ENCODE assay signal across 1 cellular context in the genomic region with DNA sequence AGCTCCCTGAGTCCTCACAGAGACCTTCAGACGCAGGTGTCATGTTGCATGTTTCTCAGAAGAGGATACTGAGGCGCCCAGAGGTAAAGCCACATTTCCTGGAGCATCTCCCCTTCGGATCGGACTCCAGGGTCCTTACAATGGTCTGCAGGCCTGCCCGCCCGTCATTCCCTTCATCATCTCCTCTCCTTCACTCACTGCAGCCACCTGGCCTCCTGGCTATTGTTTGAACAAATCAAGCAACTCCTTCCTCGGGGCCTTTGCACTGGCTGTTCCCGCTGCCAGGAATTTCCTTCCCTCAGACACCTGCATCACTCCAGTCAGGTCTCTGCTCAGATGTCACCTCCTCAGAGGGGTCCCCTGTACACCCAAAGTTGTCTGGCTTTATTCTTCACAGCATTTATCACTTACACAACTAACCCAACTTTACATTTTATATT.
TF ChIP-seq lines count a peak whose summit lies in the region.

No MANE protein-coding gene starts in this region.

TF ChIP-seq in GM12878, 131 proteins besides CTCF, POLR2A, EP300 and RAD21:
- TF ChIP-seq, protein P1, sequence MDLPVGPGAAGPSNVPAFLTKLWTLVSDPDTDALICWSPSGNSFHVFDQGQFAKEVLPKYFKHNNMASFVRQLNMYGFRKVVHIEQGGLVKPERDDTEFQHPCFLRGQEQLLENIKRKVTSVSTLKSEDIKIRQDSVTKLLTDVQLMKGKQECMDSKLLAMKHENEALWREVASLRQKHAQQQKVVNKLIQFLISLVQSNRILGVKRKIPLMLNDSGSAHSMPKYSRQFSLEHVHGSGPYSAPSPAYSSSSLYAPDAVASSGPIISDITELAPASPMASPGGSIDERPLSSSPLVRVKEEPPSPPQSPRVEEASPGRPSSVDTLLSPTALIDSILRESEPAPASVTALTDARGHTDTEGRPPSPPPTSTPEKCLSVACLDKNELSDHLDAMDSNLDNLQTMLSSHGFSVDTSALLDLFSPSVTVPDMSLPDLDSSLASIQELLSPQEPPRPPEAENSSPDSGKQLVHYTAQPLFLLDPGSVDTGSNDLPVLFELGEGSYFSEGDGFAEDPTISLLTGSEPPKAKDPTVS (IDR thresholded peaks at IDR 0.05; ENCODE audit: low read depth, low read length) = no peak
- 0 out of 2 replicates have a peak, but pooled peaks have one; percentile 6 for TF ChIP-seq SMARCA5 (IDR thresholded peaks at IDR 0.05)
